ENCODE assay signal across 16 cellular contexts in genomic region chr9:10208691-10209069, GRCh38.
DNase-seq lines count a peak whose midpoint lies in the region; ATAC-seq and TF ChIP-seq lines count a peak whose summit lies in the region.
"Had no signal": no experiment of that assay in that cellular context is flagged by ENCODE, and none has a peak within 500 bp of the region (broad histone marks: within the 10 kb centered on the region; RNA-seq: fewer than 3 reads in every experiment).

No MANE protein-coding gene starts in this region.

- no peaks in the 10 kb centered on the region for H3K9me3 Mint-ChIP-seq in WTC11
- H3K9me3 Mint-ChIP-seq: T-helper 2 cell treated with Interferon-gamma antibody and Interleukin-4, amounts not matched to agents 5 μg/mL and 100 μg/mL, for 36 hours had no signal

- H3K27me3 ChIP-seq in right cardiac atrium (ENCODE audit: control insufficient read depth, insufficient read depth) (no peaks in the 10 kb centered on the region), left lung (no peaks in the 10 kb centered on the region)
- no peaks in the 10 kb centered on the region for H3K27me3 ChIP-seq in effector memory CD4-positive, alpha-beta T cell (replicated peaks; ENCODE audit: control insufficient read depth, insufficient read depth, low read length, poor library complexity, severe bottlenecking)

- peak overlapping the region; percentile 73 for H3K4me3 Mint-ChIP-seq in WTC11
- H3K4me3 Mint-ChIP-seq: activated naive CD8-positive, alpha-beta T cell treated with anti-CD3 and anti-CD28 coated beads for 36 hours; effector memory CD8-positive, alpha-beta T cell had no signal

- WGBS in right cardiac atrium = 57% methylated on average over 3 of the region's 3 CpGs

- no peak overlapping the region for H3K27ac ChIP-seq in right cardiac atrium (ENCODE audit: low read length)
- H3K27ac ChIP-seq in left lung = no peak overlapping the region
- H3K27ac ChIP-seq in effector memory CD4-positive, alpha-beta T cell (ENCODE audit: insufficient read depth, low read length, poor library complexity, severe bottlenecking) = no peak overlapping the region

- no peaks in the 10 kb centered on the region for H3K36me3 Mint-ChIP-seq in WTC11
- H3K36me3 Mint-ChIP-seq: activated naive CD8-positive, alpha-beta T cell treated with anti-CD3 and anti-CD28 coated beads for 36 hours had no signal

- ATAC-seq in right cardiac atrium (no peak), left cardiac atrium (no peak), WTC11 (no peak), left lung (peak; percentile 68)
- ATAC-seq: effector memory CD8-positive, alpha-beta T cell; HCT116; stimulated activated naive CD8-positive, alpha-beta T cell treated with anti-CD3 and anti-CD28 coated beads, Interleukin-15, Interleukin-2, amounts not matched to agents 100 U/mL and 50 U/mL, for 24 hours had no signal

- DNase-seq in right cardiac atrium = no peak
- DNase-seq in left cardiac atrium = no peak
- DNase-seq in WTC11 (ENCODE audit: low spot score) = no peak
- no peak for DNase-seq in left lung
- no peak for DNase-seq in effector memory CD4-positive, alpha-beta T cell
- no peak for DNase-seq in glomerular visceral epithelial cell (ENCODE audit: extremely low spot score)
- DNase-seq in COR-L47 (lab: John Stamatoyannopoulos, UW) = no peak
- no peak for DNase-seq in EL
- DNase-seq: activated naive CD8-positive, alpha-beta T cell treated with anti-CD3 and anti-CD28 coated beads for 36 hours; AML-193; effector memory CD8-positive, alpha-beta T cell; MV-4-11; stimulated activated CD4-positive, alpha-beta T cell treated with anti-CD3 and anti-CD28 coated beads, Interleukin-1b, Interleukin-23, amount 100 ng/mL, for 48 hours; stimulated activated naive CD8-positive, alpha-beta T cell treated with anti-CD3 and anti-CD28 coated beads, Interleukin-15, Interleukin-2, amounts not matched to agents 100 U/mL and 50 U/mL, for 24 hours had no signal

- no peak for TF ChIP-seq CTCF in WTC11 (IDR thresholded peaks at IDR 0.05)
- no peak for TF ChIP-seq CTCF in left lung (IDR thresholded peaks at IDR 0.05)

- POLR2A ChIA-PET in WTC11 (lab: Charles Lee) = no interaction called here

- H3K4me1 ChIP-seq in right cardiac atrium (ENCODE audit: control insufficient read depth, insufficient read depth, low read length) = no peaks in the 10 kb centered on the region
- no peaks in the 10 kb centered on the region for H3K4me1 ChIP-seq in left lung
- H3K4me1 ChIP-seq in effector memory CD4-positive, alpha-beta T cell (ENCODE audit: control insufficient read depth, insufficient read depth, low read length, poor library complexity, severe bottlenecking) = no peaks in the 10 kb centered on the region

- CTCF ChIA-PET in WTC11 (lab: Charles Lee) = no interaction called here

- H3K9me3 ChIP-seq in right cardiac atrium (ENCODE audit: control insufficient read depth, low read length) (no peaks in the 10 kb centered on the region), left lung (no peaks in the 10 kb centered on the region)
- H3K9me3 ChIP-seq in effector memory CD4-positive, alpha-beta T cell (ENCODE audit: control insufficient read depth, low read length) = no peaks in the 10 kb centered on the region

- no peak overlapping the region for H3K27ac Mint-ChIP-seq in WTC11
- H3K27ac Mint-ChIP-seq: activated naive CD8-positive, alpha-beta T cell treated with anti-CD3 and anti-CD28 coated beads for 36 hours; effector memory CD8-positive, alpha-beta T cell; T-helper 2 cell treated with Interferon-gamma antibody and Interleukin-4, amounts not matched to agents 5 μg/mL and 100 μg/mL, for 36 hours had no signal

- intact Hi-C loops in right cardiac atrium (cut with DNase I) (no loop called here), left cardiac atrium (cut with DNase I) (no loop called here), left lung (cut with DNase I) (no loop called here)

- H3K27me3 Mint-ChIP-seq in WTC11 (ENCODE audit: low read depth) = peaks cover 5% of the 10 kb centered on the region
- H3K27me3 Mint-ChIP-seq: activated naive CD8-positive, alpha-beta T cell treated with anti-CD3 and anti-CD28 coated beads for 36 hours; effector memory CD8-positive, alpha-beta T cell had no signal

- H3K4me1 Mint-ChIP-seq in WTC11 = no peaks in the 10 kb centered on the region
- H3K4me1 Mint-ChIP-seq: activated naive CD8-positive, alpha-beta T cell treated with anti-CD3 and anti-CD28 coated beads for 36 hours had no signal

- H3K36me3 ChIP-seq in left lung = no peaks in the 10 kb centered on the region
- H3K36me3 ChIP-seq in effector memory CD4-positive, alpha-beta T cell (ENCODE audit: control insufficient read depth, insufficient read depth, low read length) = no peaks in the 10 kb centered on the region

- H3K4me3 ChIP-seq in right cardiac atrium (ENCODE audit: low read length) = peak overlapping the region; percentile 46
- H3K4me3 ChIP-seq in left lung = peak overlapping the region; percentile 9 to 11
- no peak overlapping the region for H3K4me3 ChIP-seq in effector memory CD4-positive, alpha-beta T cell (ENCODE audit: insufficient read depth, low read depth, low read length, poor library complexity, severe bottlenecking)

TF ChIP-seq in WTC11, 78 proteins besides CTCF, POLR2A, EP300 and RAD21:
- TF ChIP-seq NFE2L1 (CRISPR knock-in tag; IDR thresholded peaks at IDR 0.05) (no peak), FOXK1 (CRISPR knock-in tag; IDR thresholded peaks at IDR 0.05) (no peak), ATF1 (CRISPR knock-in tag; IDR thresholded peaks at IDR 0.05) (no peak), ETV6 (CRISPR knock-in tag; IDR thresholded peaks at IDR 0.05) (no peak), ZNF671 (CRISPR knock-in tag; IDR thresholded peaks at IDR 0.05) (no peak), CREB1 (CRISPR knock-in tag; IDR thresholded peaks at IDR 0.05) (no peak), ZNF121 (CRISPR knock-in tag; IDR thresholded peaks at IDR 0.05) (no peak), ZNF232 (CRISPR knock-in tag; IDR thresholded peaks at IDR 0.05) (no peak), NFATC4 (CRISPR knock-in tag; IDR thresholded peaks at IDR 0.05) (no peak)
- TF ChIP-seq, protein P1, sequence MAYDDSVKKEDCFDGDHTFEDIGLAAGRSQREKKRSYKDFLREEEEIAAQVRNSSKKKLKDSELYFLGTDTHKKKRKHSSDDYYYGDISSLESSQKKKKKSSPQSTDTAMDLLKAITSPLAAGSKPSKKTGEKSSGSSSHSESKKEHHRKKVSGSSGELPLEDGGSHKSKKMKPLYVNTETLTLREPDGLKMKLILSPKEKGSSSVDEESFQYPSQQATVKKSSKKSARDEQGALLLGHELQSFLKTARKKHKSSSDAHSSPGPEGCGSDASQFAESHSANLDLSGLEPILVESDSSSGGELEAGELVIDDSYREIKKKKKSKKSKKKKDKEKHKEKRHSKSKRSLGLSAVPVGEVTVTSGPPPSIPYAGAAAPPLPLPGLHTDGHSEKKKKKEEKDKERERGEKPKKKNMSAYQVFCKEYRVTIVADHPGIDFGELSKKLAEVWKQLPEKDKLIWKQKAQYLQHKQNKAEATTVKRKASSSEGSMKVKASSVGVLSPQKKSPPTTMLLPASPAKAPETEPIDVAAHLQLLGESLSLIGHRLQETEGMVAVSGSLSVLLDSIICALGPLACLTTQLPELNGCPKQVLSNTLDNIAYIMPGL (CRISPR knock-in tag; IDR thresholded peaks at IDR 0.05) = no peak
- TF ChIP-seq, protein P2, sequence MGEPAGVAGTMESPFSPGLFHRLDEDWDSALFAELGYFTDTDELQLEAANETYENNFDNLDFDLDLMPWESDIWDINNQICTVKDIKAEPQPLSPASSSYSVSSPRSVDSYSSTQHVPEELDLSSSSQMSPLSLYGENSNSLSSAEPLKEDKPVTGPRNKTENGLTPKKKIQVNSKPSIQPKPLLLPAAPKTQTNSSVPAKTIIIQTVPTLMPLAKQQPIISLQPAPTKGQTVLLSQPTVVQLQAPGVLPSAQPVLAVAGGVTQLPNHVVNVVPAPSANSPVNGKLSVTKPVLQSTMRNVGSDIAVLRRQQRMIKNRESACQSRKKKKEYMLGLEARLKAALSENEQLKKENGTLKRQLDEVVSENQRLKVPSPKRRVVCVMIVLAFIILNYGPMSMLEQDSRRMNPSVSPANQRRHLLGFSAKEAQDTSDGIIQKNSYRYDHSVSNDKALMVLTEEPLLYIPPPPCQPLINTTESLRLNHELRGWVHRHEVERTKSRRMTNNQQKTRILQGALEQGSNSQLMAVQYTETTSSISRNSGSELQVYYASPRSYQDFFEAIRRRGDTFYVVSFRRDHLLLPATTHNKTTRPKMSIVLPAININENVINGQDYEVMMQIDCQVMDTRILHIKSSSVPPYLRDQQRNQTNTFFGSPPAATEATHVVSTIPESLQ (CRISPR knock-in tag; IDR thresholded peaks at IDR 0.05) = no peak
- TF ChIP-seq, protein P3, sequence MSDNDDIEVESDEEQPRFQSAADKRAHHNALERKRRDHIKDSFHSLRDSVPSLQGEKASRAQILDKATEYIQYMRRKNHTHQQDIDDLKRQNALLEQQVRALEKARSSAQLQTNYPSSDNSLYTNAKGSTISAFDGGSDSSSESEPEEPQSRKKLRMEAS (CRISPR knock-in tag; IDR thresholded peaks at IDR 0.05) = no peak
- TF ChIP-seq, protein P4, sequence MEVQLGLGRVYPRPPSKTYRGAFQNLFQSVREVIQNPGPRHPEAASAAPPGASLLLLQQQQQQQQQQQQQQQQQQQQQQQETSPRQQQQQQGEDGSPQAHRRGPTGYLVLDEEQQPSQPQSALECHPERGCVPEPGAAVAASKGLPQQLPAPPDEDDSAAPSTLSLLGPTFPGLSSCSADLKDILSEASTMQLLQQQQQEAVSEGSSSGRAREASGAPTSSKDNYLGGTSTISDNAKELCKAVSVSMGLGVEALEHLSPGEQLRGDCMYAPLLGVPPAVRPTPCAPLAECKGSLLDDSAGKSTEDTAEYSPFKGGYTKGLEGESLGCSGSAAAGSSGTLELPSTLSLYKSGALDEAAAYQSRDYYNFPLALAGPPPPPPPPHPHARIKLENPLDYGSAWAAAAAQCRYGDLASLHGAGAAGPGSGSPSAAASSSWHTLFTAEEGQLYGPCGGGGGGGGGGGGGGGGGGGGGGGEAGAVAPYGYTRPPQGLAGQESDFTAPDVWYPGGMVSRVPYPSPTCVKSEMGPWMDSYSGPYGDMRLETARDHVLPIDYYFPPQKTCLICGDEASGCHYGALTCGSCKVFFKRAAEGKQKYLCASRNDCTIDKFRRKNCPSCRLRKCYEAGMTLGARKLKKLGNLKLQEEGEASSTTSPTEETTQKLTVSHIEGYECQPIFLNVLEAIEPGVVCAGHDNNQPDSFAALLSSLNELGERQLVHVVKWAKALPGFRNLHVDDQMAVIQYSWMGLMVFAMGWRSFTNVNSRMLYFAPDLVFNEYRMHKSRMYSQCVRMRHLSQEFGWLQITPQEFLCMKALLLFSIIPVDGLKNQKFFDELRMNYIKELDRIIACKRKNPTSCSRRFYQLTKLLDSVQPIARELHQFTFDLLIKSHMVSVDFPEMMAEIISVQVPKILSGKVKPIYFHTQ (CRISPR knock-in tag; IDR thresholded peaks at IDR 0.05) = no peak
